Comparison of ENCODE assay signal across 8 cellular contexts in the genomic region with DNA sequence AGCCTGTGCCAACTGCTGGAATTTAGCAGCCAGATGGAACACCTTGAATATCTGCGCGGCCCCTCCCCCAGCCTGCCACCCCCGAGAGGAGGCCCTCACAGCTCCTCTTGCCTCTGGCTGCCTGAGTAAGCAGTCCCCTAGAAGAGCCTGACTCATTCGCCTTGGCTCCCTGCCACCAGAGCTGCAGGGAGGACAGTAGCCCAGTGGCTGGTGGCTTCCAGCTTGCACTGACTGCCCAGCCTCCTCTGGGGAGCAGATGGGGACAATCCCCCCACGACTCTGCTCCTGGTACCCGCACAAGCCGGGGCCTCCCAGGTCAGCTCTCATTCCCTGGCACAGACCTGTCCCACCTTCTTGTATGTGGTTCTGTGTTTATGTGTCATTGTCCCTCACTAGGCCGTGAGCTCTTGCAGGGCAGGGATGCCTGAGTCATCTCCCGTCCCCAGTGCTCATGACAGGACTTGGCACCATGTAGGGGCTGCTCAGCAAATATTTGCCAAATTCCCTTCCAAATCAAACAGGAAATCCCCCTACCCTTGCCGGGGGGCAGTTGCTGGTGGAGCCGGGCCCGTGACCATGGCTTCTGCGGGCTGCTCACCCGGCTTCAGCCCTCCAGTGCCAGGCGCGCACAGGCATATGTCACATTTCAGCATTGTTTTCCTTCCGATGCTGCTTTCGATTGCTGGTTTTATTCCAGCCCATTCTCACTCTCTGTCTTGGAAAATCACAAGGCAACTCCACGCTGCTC. TPM values are rescaled to one million over a fixed set of nuclear protein-coding genes. Genes with fewer than 3 reads are reported as not detected.
DNase-seq lines count a peak whose midpoint lies in the region; ATAC-seq lines count a peak whose summit lies in the region.

No MANE protein-coding gene starts in this region.

- peak overlapping the region; percentile 9 for H4K8ac ChIP-seq in mesenchymal stem cell (ENCODE audit: low read length)

- no peak overlapping the region for H3K4me3 Mint-ChIP-seq in stimulated activated effector memory CD8-positive, alpha-beta T cell treated with anti-CD3 and anti-CD28 coated beads, Interleukin-12 subunit alpha, Interleukin-12 subunit beta, amount 100 ng/mL, for 72 hours

- H3K18ac ChIP-seq in mesenchymal stem cell (ENCODE audit: low read depth in 1 of 2, low read length in 2 of 2): peak overlapping the region; percentile 45 to 77

- peaks cover 5 to 46% of the 10 kb centered on the region in 2 experiments for H3K27me3 ChIP-seq in mesenchymal stem cell (ENCODE audit: control insufficient read depth in 1 of 2, insufficient read depth in 1 of 2, low read length in 2 of 2)

- H3K9ac ChIP-seq in SK-N-MC (ENCODE audit: insufficient read length) (no peak overlapping the region), mesenchymal stem cell (ENCODE audit: low read length) (peak overlapping the region; percentile 27)

- no peaks in the 10 kb centered on the region for H3K79me1 ChIP-seq in mesenchymal stem cell (replicated peaks; ENCODE audit: low read length, poor library complexity, severe bottlenecking)

- H3K36me3 ChIP-seq in SK-N-MC (ENCODE audit: insufficient read depth, low read length) (no peaks in the 10 kb centered on the region), mesenchymal stem cell (ENCODE audit: control insufficient read depth in 1 of 2, insufficient read depth in 2 of 2, low read depth in 1 of 2, low read length in 2 of 2) (no peaks in the 10 kb centered on the region)

- no peaks in the 10 kb centered on the region for H3K9me3 ChIP-seq in SK-N-MC (ENCODE audit: low read depth, low read length)
- H3K9me3 ChIP-seq in mesenchymal stem cell (ENCODE audit: control insufficient read depth, low read length): peaks cover 3% of the 10 kb centered on the region

- peak overlapping the region in 1 of 2 experiments; percentile 29 for H3K4ac ChIP-seq in mesenchymal stem cell (ENCODE audit: low read depth in 1 of 2, low read length in 2 of 2)

- DNase-seq in COLO668 (lab: John Stamatoyannopoulos, UW; ENCODE audit: unreplicated experiment) (peak; percentile 89), HuH-7.5 (ENCODE audit: low spot score) (peak; percentile 56), SK-N-MC (ENCODE audit: low read depth, low spot score) (no peak), dermis microvascular lymphatic vessel endothelial cell (ENCODE audit: low read depth in 2 of 2) (peak; percentile 76 to 88), mesenchymal stem cell (peak; percentile 92), SKM-1 treated with dmso at 0.1 percent for 144 hours (lab: John Stamatoyannopoulos, UW; ENCODE audit: unreplicated experiment) (no peak)
- peak in 1 of 2 donors; percentile 7 for DNase-seq in stimulated activated effector memory CD8-positive, alpha-beta T cell treated with anti-CD3 and anti-CD28 coated beads, Interleukin-12 subunit alpha, Interleukin-12 subunit beta, amount 100 ng/mL, for 72 hours (ENCODE audit: low spot score in 2 of 2)

- no peaks in the 10 kb centered on the region for H3K9me3 Mint-ChIP-seq in stimulated activated effector memory CD8-positive, alpha-beta T cell treated with anti-CD3 and anti-CD28 coated beads, Interleukin-12 subunit alpha, Interleukin-12 subunit beta, amount 100 ng/mL, for 72 hours

- no peak overlapping the region for H2AK5ac ChIP-seq in mesenchymal stem cell (ENCODE audit: low read length, severe bottlenecking)

- H2AFZ ChIP-seq in mesenchymal stem cell (ENCODE audit: low read depth, low read length): no peak overlapping the region

- no peak overlapping the region for H3K23ac ChIP-seq in mesenchymal stem cell (ENCODE audit: low read length in 2 of 2)

- no peaks in the 10 kb centered on the region for H3K4me1 Mint-ChIP-seq in stimulated activated effector memory CD8-positive, alpha-beta T cell treated with anti-CD3 and anti-CD28 coated beads, Interleukin-12 subunit alpha, Interleukin-12 subunit beta, amount 100 ng/mL, for 72 hours

- H2BK12ac ChIP-seq in mesenchymal stem cell (ENCODE audit: low read length in 2 of 2): peak overlapping the region; percentile 15 to 75

- H3K36me3 Mint-ChIP-seq in stimulated activated effector memory CD8-positive, alpha-beta T cell treated with anti-CD3 and anti-CD28 coated beads, Interleukin-12 subunit alpha, Interleukin-12 subunit beta, amount 100 ng/mL, for 72 hours: no peaks in the 10 kb centered on the region

- ATAC-seq in stimulated activated effector memory CD8-positive, alpha-beta T cell treated with anti-CD3 and anti-CD28 coated beads, Interleukin-12 subunit alpha, Interleukin-12 subunit beta, amount 100 ng/mL, for 72 hours: peak; percentile 83
- no peak for ATAC-seq in HG02884 (IDR thresholded peaks at IDR 0.05; ENCODE audit: unreplicated experiment)

- H3K27ac Mint-ChIP-seq in stimulated activated effector memory CD8-positive, alpha-beta T cell treated with anti-CD3 and anti-CD28 coated beads, Interleukin-12 subunit alpha, Interleukin-12 subunit beta, amount 100 ng/mL, for 72 hours: no peak overlapping the region

- peak overlapping the region; percentile 34 for H4K91ac ChIP-seq in mesenchymal stem cell (ENCODE audit: low read length)

- H2BK120ac ChIP-seq in mesenchymal stem cell (ENCODE audit: low read depth, low read length): peak overlapping the region; percentile 62

- peaks cover 18% of the 10 kb centered on the region for H3K4me1 ChIP-seq in mesenchymal stem cell (ENCODE audit: control insufficient read depth, insufficient read depth, low read depth, low read length)

- H3K4me2 ChIP-seq in mesenchymal stem cell (ENCODE audit: low read length, poor library complexity, severe bottlenecking): peak overlapping the region; percentile 38

- H2BK15ac ChIP-seq in mesenchymal stem cell (ENCODE audit: low read depth, poor library complexity, severe bottlenecking): no peak overlapping the region

- 64% methylated on average over 16 of the region's 19 CpGs for WGBS in mesenchymal stem cell

- H3K4me3 ChIP-seq in SK-N-MC (peak overlapping the region; percentile 18; the same call in 1 of the 2 replicates), mesenchymal stem cell (ENCODE audit: insufficient read depth in 1 of 2, low read depth in 1 of 2, low read length in 2 of 2) (peak overlapping the region in 1 of 2 experiments; percentile 68)

- no peak overlapping the region for H3K14ac ChIP-seq in mesenchymal stem cell (ENCODE audit: low read length in 2 of 2)

- H3K27ac ChIP-seq in SK-N-MC: no peak overlapping the region
- peak overlapping the region; percentile 21 for H3K27ac ChIP-seq in mesenchymal stem cell (ENCODE audit: low read length, poor library complexity, severe bottlenecking)

- H2BK5ac ChIP-seq in mesenchymal stem cell (ENCODE audit: low read depth, low read length, poor library complexity, severe bottlenecking): no peak overlapping the region

RNA-seq across cellular contexts. Expression of gene CACNG2, which starts 43.6 kb away (rescaled TPM):
- not detected in 2 replicates for total RNA-seq in dermis microvascular lymphatic vessel endothelial cell
- polyA plus RNA-seq in mesenchymal stem cell (2013, experiment 1 of 2): not detected
- not detected for polyA plus RNA-seq in mesenchymal stem cell (2013, experiment 2 of 2)

Comparison
In these comparisons a context has a peak if more than half of its experiments do, and no peak if none do; other contexts are left out.
1. DNase-seq: peak in COLO668 (single experiment), HuH-7.5 (single experiment), dermis microvascular lymphatic vessel endothelial cell (2 of 2) and mesenchymal stem cell (single experiment); none in SK-N-MC (single experiment) and SKM-1 treated with dmso at 0.1 percent for 144 hours (single experiment).